Comparison of ENCODE assay signal across 1 cellular context in the genomic region with DNA sequence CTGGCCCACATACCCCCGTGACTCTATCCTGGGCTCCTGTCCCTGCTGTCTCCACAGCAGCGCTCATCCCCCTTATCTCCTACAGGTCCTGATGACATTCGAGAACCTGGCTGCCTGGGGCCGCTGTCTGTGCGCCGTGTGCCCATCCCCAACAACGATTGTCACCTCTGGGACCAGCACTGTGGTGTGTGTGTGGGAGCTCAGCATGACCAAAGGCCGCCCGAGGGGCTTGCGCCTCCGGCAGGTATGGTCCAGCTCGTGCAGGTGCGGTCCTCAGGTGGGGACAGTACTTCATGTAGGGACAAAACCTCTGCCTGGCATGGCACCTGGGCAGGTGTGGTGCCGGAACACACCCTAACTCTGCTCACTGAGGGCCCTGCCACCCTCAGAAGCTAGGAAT.
TF ChIP-seq lines count a peak whose summit lies in the region.

No MANE protein-coding gene starts in this region.

TF ChIP-seq in H1, 55 proteins besides CTCF, POLR2A, EP300 and RAD21:
- TF ChIP-seq MAFK (IDR thresholded peaks at IDR 0.05; ENCODE audit: low read depth, low read length): no peak
- no peak for TF ChIP-seq SP1 (IDR thresholded peaks at IDR 0.05; ENCODE audit: low read depth, low read length)
